In genomic region chr10:124632064-124632531, GRCh38 we compare ENCODE assay signal across 8 cellular contexts.
DNase-seq lines count a peak whose midpoint lies in the region; ATAC-seq, FAIRE-seq and TF ChIP-seq lines count a peak whose summit lies in the region.

No MANE protein-coding gene starts in this region.

- no peaks in the 10 kb centered on the region for H3K4me1 ChIP-seq in astrocyte (ENCODE audit: insufficient read depth, low read length)
- peaks cover 25% of the 10 kb centered on the region for H3K4me1 ChIP-seq in keratinocyte (ENCODE audit: control insufficient read depth, extremely low read depth, insufficient read depth, low read length)

- H3K4me3 ChIP-seq in astrocyte (ENCODE audit: insufficient read depth, low read depth, low read length) = no peak overlapping the region
- peak overlapping the region in 2 of 3 experiments; percentile 25 to 50 for H3K4me3 ChIP-seq in keratinocyte (ENCODE audit: control insufficient read depth in 2 of 3, extremely low read depth in 1 of 3, insufficient read depth in 2 of 3, low read depth in 1 of 3, low read length in 3 of 3)

- no peak overlapping the region for H3K27ac Mint-ChIP-seq in astrocyte (ENCODE audit: unreplicated experiment)

- peaks cover 13% of the 10 kb centered on the region for H3K36me3 Mint-ChIP-seq in astrocyte (ENCODE audit: low read depth, unreplicated experiment)

- peak; percentile 69 for DNase-seq in COLO668 (lab: John Stamatoyannopoulos, UW; ENCODE audit: unreplicated experiment)
- DNase-seq in NCI-H1092 (lab: John Stamatoyannopoulos, UW) = peak; percentile 52
- DNase-seq in astrocyte (ENCODE audit: low read depth) = peak; percentile 53
- no peak for DNase-seq in keratinocyte (ENCODE audit: low read depth, low spot score)
- peak in 20 of 49 donors; percentile 31 to 87 (median 54) for DNase-seq in substantia nigra (lab: John Stamatoyannopoulos, UW)
- DNase-seq in SIG-M5 treated with dmso at 0.1 percent for 504 hours (lab: John Stamatoyannopoulos, UW; ENCODE audit: unreplicated experiment) = no peak

- no peak for TF ChIP-seq CTCF in astrocyte (IDR thresholded peaks at IDR 0.05; ENCODE audit: insufficient read depth, low read depth, low read length)
- TF ChIP-seq CTCF in keratinocyte (optimal IDR thresholded peaks at IDR 0.05 in 1 of 3, IDR thresholded peaks at IDR 0.05 in 1 of 3, conservative IDR thresholded peaks at IDR 0.05 in 1 of 3; ENCODE audit: extremely low read depth in 1 of 3, insufficient read depth in 2 of 3, low read length in 3 of 3) = peak in 2 of 3 experiments; percentile 35 to 65

- dilution Hi-C loops in keratinocyte (cut with MboI; ENCODE audit: extremely low pct_ligation_motif_present, low sequenced_read_pairs) = no loop called here

- H3K27me3 ChIP-seq in astrocyte (ENCODE audit: insufficient read depth, low read length) = no peaks in the 10 kb centered on the region
- H3K27me3 ChIP-seq in keratinocyte (ENCODE audit: control insufficient read depth, extremely low read depth, insufficient read depth, low read length) = no peaks in the 10 kb centered on the region

- H3K9me3 Mint-ChIP-seq in astrocyte (ENCODE audit: unreplicated experiment) = no peaks in the 10 kb centered on the region

- H3K9ac ChIP-seq in astrocyte (ENCODE audit: low read length) (no peak overlapping the region), keratinocyte (ENCODE audit: control insufficient read depth, extremely low read depth, insufficient read depth, low read length) (peak overlapping the region; percentile 66)

- no peaks in the 10 kb centered on the region for H3K9me3 ChIP-seq in astrocyte (ENCODE audit: insufficient read depth, low read depth, low read length)
- H3K9me3 ChIP-seq in keratinocyte (ENCODE audit: control insufficient read depth, low read depth, low read length) = no peaks in the 10 kb centered on the region

- H3K36me3 ChIP-seq in astrocyte (ENCODE audit: insufficient read depth, low read length) = no peaks in the 10 kb centered on the region
- no peaks in the 10 kb centered on the region for H3K36me3 ChIP-seq in keratinocyte (ENCODE audit: control insufficient read depth in 2 of 2, extremely low read depth in 1 of 2, insufficient read depth in 2 of 2, low read length in 2 of 2)

- H3K27ac ChIP-seq in astrocyte (ENCODE audit: low read depth, low read length) = no peak overlapping the region
- H3K27ac ChIP-seq in keratinocyte (ENCODE audit: control insufficient read depth, insufficient read depth, low read length) = peak overlapping the region; percentile 85
- peak overlapping the region; percentile 80 for H3K27ac ChIP-seq in substantia nigra (ENCODE audit: low read depth, low read length, poor library complexity, severe bottlenecking)

- ATAC-seq in HG02588 (IDR thresholded peaks at IDR 0.05; ENCODE audit: unreplicated experiment) = no peak
- no peak for ATAC-seq in HG02763 (IDR thresholded peaks at IDR 0.05; ENCODE audit: unreplicated experiment)

- peaks cover under 1% of the 10 kb centered on the region for H3K9me1 ChIP-seq in keratinocyte (ENCODE audit: control insufficient read depth, extremely low read depth, insufficient read depth, low read length)

- H3K79me2 ChIP-seq in astrocyte (ENCODE audit: insufficient read depth, low read length) (no peaks in the 10 kb centered on the region), keratinocyte (ENCODE audit: control insufficient read depth, insufficient read depth, low read length) (peaks cover 3% of the 10 kb centered on the region)

- H4K20me1 ChIP-seq in astrocyte (ENCODE audit: insufficient read depth, low read length) = peaks cover 51% of the 10 kb centered on the region
- H4K20me1 ChIP-seq in keratinocyte (ENCODE audit: control insufficient read depth, extremely low read depth, insufficient read depth, low read length) = peaks cover 4% of the 10 kb centered on the region

- no peak overlapping the region for H2AFZ ChIP-seq in astrocyte (ENCODE audit: low read depth, low read length)
- H2AFZ ChIP-seq in keratinocyte (ENCODE audit: control insufficient read depth, low read length) = peak overlapping the region; percentile 50

- FAIRE-seq in astrocyte (lab: Jason Lieb, UNC) = no peak
- peak; percentile 44 for FAIRE-seq in keratinocyte (lab: Jason Lieb, UNC)

- H3K27me3 Mint-ChIP-seq in astrocyte (ENCODE audit: low read depth, unreplicated experiment) = peaks cover 2% of the 10 kb centered on the region

- no peak overlapping the region for H3K4me2 ChIP-seq in astrocyte (ENCODE audit: low read length)
- H3K4me2 ChIP-seq in keratinocyte (ENCODE audit: control insufficient read depth, extremely low read depth, insufficient read depth, low read depth, low read length) = peak overlapping the region; percentile 83

- no peaks in the 10 kb centered on the region for H3K4me1 Mint-ChIP-seq in astrocyte (ENCODE audit: low read depth, unreplicated experiment)

- no peak overlapping the region for H3K4me3 Mint-ChIP-seq in astrocyte (ENCODE audit: unreplicated experiment)

Comparison
In these comparisons a context has a peak if more than half of its experiments do, and no peak if none do; other contexts are left out.
1. DNase-seq: peak in COLO668 (single experiment), NCI-H1092 (single experiment) and astrocyte (single experiment); none in keratinocyte (single experiment) and SIG-M5 treated with dmso at 0.1 percent for 504 hours (single experiment).